Comparison of ENCODE assay signal across 1 cellular context in the genomic region with DNA sequence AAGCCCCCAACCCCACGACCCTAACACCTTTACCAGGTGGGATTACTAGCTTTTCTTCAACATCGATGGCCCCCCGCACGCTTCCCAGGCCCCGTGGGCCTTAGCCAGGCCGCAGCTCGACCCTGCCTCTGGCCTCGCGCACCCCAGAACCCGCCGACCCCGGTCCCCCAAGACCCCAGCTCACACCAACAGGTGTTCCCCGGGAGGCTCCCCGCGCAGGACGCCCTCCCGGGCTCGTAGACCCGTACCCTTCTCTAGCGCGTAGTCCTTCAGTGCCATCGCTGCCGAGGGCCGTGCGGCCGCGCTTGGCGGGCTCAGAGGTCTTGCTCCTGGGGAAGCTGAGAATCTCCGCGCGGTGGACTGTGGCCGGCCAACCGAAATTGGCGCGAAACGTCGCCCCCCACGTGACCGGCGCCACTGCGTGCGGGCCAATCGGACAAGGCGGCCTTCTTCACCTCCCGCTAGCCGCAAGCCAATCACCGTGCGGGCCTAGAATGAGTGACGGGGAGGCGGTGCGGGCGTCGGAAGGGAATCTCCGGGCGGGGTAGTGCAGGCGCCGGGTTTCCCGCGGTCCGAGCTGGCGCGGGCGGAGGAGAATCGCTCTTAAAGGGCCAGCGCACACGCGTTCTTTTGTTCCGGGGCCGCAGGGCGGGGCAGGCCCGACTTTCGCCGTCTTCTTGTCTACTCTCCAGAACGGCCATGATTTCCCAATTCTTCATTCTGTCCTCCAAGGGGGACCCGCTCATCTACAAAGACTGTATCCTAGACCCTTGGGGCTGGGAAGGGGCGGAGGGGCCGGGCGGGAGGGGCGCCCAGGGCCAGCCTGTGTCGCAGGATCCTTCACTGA.
TF ChIP-seq lines count a peak whose summit lies in the region.

A gene with protein sequence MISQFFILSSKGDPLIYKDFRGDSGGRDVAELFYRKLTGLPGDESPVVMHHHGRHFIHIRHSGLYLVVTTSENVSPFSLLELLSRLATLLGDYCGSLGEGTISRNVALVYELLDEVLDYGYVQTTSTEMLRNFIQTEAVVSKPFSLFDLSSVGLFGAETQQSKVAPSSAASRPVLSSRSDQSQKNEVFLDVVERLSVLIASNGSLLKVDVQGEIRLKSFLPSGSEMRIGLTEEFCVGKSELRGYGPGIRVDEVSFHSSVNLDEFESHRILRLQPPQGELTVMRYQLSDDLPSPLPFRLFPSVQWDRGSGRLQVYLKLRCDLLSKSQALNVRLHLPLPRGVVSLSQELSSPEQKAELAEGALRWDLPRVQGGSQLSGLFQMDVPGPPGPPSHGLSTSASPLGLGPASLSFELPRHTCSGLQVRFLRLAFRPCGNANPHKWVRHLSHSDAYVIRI (plus strand): TSS at position 628 of the 847 bp plus-strand sequence. CDS start 72 bp downstream, at position 700.
A gene (minus strand): TSS at position 382 of the 847 bp plus-strand sequence. CDS start 103 bp downstream, at position 279.

TF ChIP-seq in H1, 55 proteins besides CTCF, POLR2A, EP300 and RAD21 (continued from another document):
- TF ChIP-seq BCL11A (IDR thresholded peaks at IDR 0.05; ENCODE audit: low read depth in 2 of 2, low read length in 2 of 2): no peak
- TF ChIP-seq PHF8 (conservative IDR thresholded peaks at IDR 0.05; ENCODE audit: low read depth, low read length): peak; percentile 87
- TF ChIP-seq POU5F1 (IDR thresholded peaks at IDR 0.05; ENCODE audit: low read depth, low read length): no peak
- no peak for TF ChIP-seq KDM4A (IDR thresholded peaks at IDR 0.05; ENCODE audit: low read depth, low read length, severe bottlenecking)
- TF ChIP-seq TEAD4 (IDR thresholded peaks at IDR 0.05; ENCODE audit: low read depth, low read length): 0 out of 2 replicates have a peak, but pooled peaks have one; percentile 8
- TF ChIP-seq RXRA (IDR thresholded peaks at IDR 0.05; ENCODE audit: insufficient read depth, low read depth, low read length): no peak
